Comparison of ENCODE assay signal across 13 cellular contexts in the genomic region with DNA sequence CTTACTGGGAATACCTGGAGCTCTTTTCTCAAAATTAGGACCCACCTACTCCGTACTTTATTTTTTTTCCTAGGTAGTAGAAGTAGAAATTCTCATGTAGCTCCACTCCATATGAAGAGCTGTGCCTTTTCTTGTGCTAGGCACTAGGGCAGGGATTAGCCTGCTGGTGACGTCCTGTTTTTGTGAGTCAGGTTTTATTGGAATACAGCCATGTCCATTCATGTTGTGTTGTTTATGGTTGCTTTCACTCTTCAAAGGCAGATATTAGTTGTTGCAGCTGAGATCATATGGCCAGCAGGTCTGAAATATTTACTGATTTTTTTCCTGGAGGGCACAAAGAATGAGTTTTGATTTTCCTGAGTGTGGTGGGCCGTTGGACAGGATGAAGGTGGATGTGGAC. TPM values are rescaled to one million over a fixed set of nuclear protein-coding genes. Genes with fewer than 3 reads are reported as not detected.
DNase-seq lines count a peak whose midpoint lies in the region; ATAC-seq lines count a peak whose summit lies in the region.
"Had no signal": no experiment of that assay in that cellular context is flagged by ENCODE, and none has a peak within 500 bp of the region (broad histone marks: within the 10 kb centered on the region; RNA-seq: fewer than 3 reads in every experiment).

No MANE protein-coding gene starts in this region.

- peaks cover 52% of the 10 kb centered on the region for H3K4me1 ChIP-seq in CD4-positive, alpha-beta memory T cell (ENCODE audit: insufficient read depth, low read length)

- no peak for DNase-seq in activated CD4-positive, alpha-beta T cell treated with anti-CD3 and anti-CD28 coated beads, Interleukin-2, amount 10 ng/mL, durations not matched to agents 24 days and 14 days
- no peak for DNase-seq in activated CD4-positive, alpha-beta T cell treated with anti-CD3 and anti-CD28 coated beads, Interleukin-2, amount 50 U/mL, for 1 hour
- DNase-seq in RKO (ENCODE audit: low spot score) (peak; percentile 86), fibroblast of gingiva (ENCODE audit: low read depth) (peak; percentile 57), renal cortical epithelial cell (ENCODE audit: low read depth) (peak; percentile 85), NCI-H1930 (lab: John Stamatoyannopoulos, UW) (no peak)
- no peak for DNase-seq in CD4-positive, alpha-beta memory T cell
- DNase-seq: AML-193, cerebellar nuclear complex, NCI-H2171 had no signal

- H3K27me3 ChIP-seq in CD4-positive, alpha-beta memory T cell (ENCODE audit: insufficient read depth, low read length) = no peaks in the 10 kb centered on the region

- H3K27ac ChIP-seq in CD4-positive, alpha-beta memory T cell (ENCODE audit: low read depth, low read length) = no peak overlapping the region
- H3K27ac ChIP-seq: VCaP had no signal

- peaks cover 48% of the 10 kb centered on the region for H3K4me1 Mint-ChIP-seq in activated CD4-positive, alpha-beta T cell treated with anti-CD3 and anti-CD28 coated beads, Interleukin-2, amount 10 ng/mL, durations not matched to agents 24 days and 14 days
- H3K4me1 Mint-ChIP-seq in CD4-positive, alpha-beta memory T cell = peaks cover 52 to 75% (median 57%) of the 10 kb centered on the region in 4 donors

- H3K9me3 Mint-ChIP-seq in activated CD4-positive, alpha-beta T cell treated with anti-CD3 and anti-CD28 coated beads, Interleukin-2, amount 10 ng/mL, durations not matched to agents 24 days and 14 days = peaks cover 19% of the 10 kb centered on the region
- peaks cover 0 to 26% (median 9%) of the 10 kb centered on the region in 8 donors for H3K9me3 Mint-ChIP-seq in CD4-positive, alpha-beta memory T cell

- CTCF ChIA-PET in CD4-positive, alpha-beta memory T cell (lab: Charles Lee; ENCODE audit: partially characterized antibody) = interaction anchor here (0.9 kb wide), 1 partner anchor 11 kb away, joined by 3 read pairs; no protein-coding TSS in a partner anchor

- no peak overlapping the region for H3K4me3 ChIP-seq in CD4-positive, alpha-beta memory T cell (ENCODE audit: low read length in 2 of 2)

- H3K27me3 Mint-ChIP-seq in activated CD4-positive, alpha-beta T cell treated with anti-CD3 and anti-CD28 coated beads, Interleukin-2, amount 10 ng/mL, durations not matched to agents 24 days and 14 days = no peaks in the 10 kb centered on the region
- no peaks in the 10 kb centered on the region for H3K27me3 Mint-ChIP-seq in CD4-positive, alpha-beta memory T cell
- H3K27me3 Mint-ChIP-seq: memory B cell had no signal

- H3K36me3 ChIP-seq in CD4-positive, alpha-beta memory T cell (ENCODE audit: insufficient read depth, low read length) = peaks cover 7% of the 10 kb centered on the region

- no peak for ATAC-seq in HG03097 (IDR thresholded peaks at IDR 0.05; ENCODE audit: low FRiP score, unreplicated experiment)

- POLR2A ChIA-PET in CD4-positive, alpha-beta memory T cell (lab: Charles Lee; ENCODE audit: partially characterized antibody) = interaction anchor here (0.8 to 0.9 kb wide), 2 partner anchors 20 kb away, joined by 3 to 4 read pairs; a partner anchor contains a TSS

- peaks cover 0 to 4% of the 10 kb centered on the region in 2 donors for H3K9me3 ChIP-seq in CD4-positive, alpha-beta memory T cell (ENCODE audit: control insufficient read depth in 1 of 2, low read length in 2 of 2)

- H3K27ac Mint-ChIP-seq in activated CD4-positive, alpha-beta T cell treated with anti-CD3 and anti-CD28 coated beads, Interleukin-2, amount 10 ng/mL, durations not matched to agents 24 days and 14 days = peak overlapping the region; percentile 27
- peak overlapping the region in 2 of 7 donors; percentile 4 to 51 for H3K27ac Mint-ChIP-seq in CD4-positive, alpha-beta memory T cell

- H3K4me3 Mint-ChIP-seq in activated CD4-positive, alpha-beta T cell treated with anti-CD3 and anti-CD28 coated beads, Interleukin-2, amount 10 ng/mL, durations not matched to agents 24 days and 14 days = no peak overlapping the region
- H3K4me3 Mint-ChIP-seq in CD4-positive, alpha-beta memory T cell = peak overlapping the region in 3 of 8 donors; percentile 6 to 68 (median 67)
- H3K4me3 Mint-ChIP-seq: memory B cell had no signal

- intact Hi-C loops in activated CD4-positive, alpha-beta T cell treated with anti-CD3 and anti-CD28 coated beads, Interleukin-2, amount 10 ng/mL, durations not matched to agents 24 days and 14 days (cut with micrococcal nuclease) = no loop called here
- intact Hi-C loops in CD4-positive, alpha-beta memory T cell (cut with micrococcal nuclease) = no loop called here

- H3K36me3 Mint-ChIP-seq in activated CD4-positive, alpha-beta T cell treated with anti-CD3 and anti-CD28 coated beads, Interleukin-2, amount 10 ng/mL, durations not matched to agents 24 days and 14 days (ENCODE audit: low read depth) = peaks cover 50% of the 10 kb centered on the region
- H3K36me3 Mint-ChIP-seq in CD4-positive, alpha-beta memory T cell = peaks cover 25 to 43% of the 10 kb centered on the region in 2 donors

RNA-seq across cellular contexts. Expression of a gene that starts 20.5 kb away (rescaled TPM):
- 92.0 and 97.0 TPM in 2 replicates for total RNA-seq in activated CD4-positive, alpha-beta T cell treated with anti-CD3 and anti-CD28 coated beads, Interleukin-2, amount 10 ng/mL, durations not matched to agents 24 days and 14 days
- 135 and 156 TPM in 2 replicates for total RNA-seq in renal cortical epithelial cell
- total RNA-seq in CD4-positive, alpha-beta memory T cell = 10 to 100 TPM; 52.8 to 56.3 TPM
- 10 to 100 TPM; 72.9 to 80.3 TPM for polyA plus RNA-seq in CD4-positive, alpha-beta memory T cell

Comparison
In these comparisons a context has a peak if more than half of its experiments do, and no peak if none do; other contexts are left out.
1. DNase-seq: peak in RKO (single experiment), fibroblast of gingiva (single experiment) and renal cortical epithelial cell (single experiment); none in activated CD4-positive, alpha-beta T cell treated with anti-CD3 and anti-CD28 coated beads, Interleukin-2, amount 10 ng/mL, durations not matched to agents 24 days and 14 days (single experiment), activated CD4-positive, alpha-beta T cell treated with anti-CD3 and anti-CD28 coated beads, Interleukin-2, amount 50 U/mL, for 1 hour (single experiment), NCI-H1930 (0 of 2) and CD4-positive, alpha-beta memory T cell (0 of 5).